Comparison of ENCODE assay signal across 8 cellular contexts in genomic region chr17:75181608-75182318, GRCh38. TPM values are rescaled to one million over a fixed set of nuclear protein-coding genes. Genes with fewer than 3 reads are reported as not detected.
DNase-seq lines count a peak whose midpoint lies in the region; ATAC-seq and TF ChIP-seq lines count a peak whose summit lies in the region.

No MANE protein-coding gene starts in this region.

- H3K27ac Mint-ChIP-seq in endothelial cell (ENCODE audit: unreplicated experiment) = peak overlapping the region; percentile 79
- peak overlapping the region; percentile 82 to 97 (median 90) for H3K27ac Mint-ChIP-seq in naive thymus-derived CD4-positive, alpha-beta T cell

- no peaks in the 10 kb centered on the region for H3K9me3 ChIP-seq in naive thymus-derived CD4-positive, alpha-beta T cell (ENCODE audit: control insufficient read depth in 2 of 3, low read length in 3 of 3)
- no peaks in the 10 kb centered on the region for H3K9me3 ChIP-seq in thoracic aorta

- H3K4me3 ChIP-seq in GM08714 (ENCODE audit: low read length) (peak overlapping the region; percentile 83), thoracic aorta (peak overlapping the region; percentile 97)
- peak overlapping the region; percentile 56 for H3K4me3 ChIP-seq in naive thymus-derived CD4-positive, alpha-beta T cell (ENCODE audit: low read length)

- intact Hi-C loops in naive thymus-derived CD4-positive, alpha-beta T cell (cut with micrococcal nuclease) = loop anchor here (1.0 to 10.0 kb wide), 12 partner anchors 9 to 437 kb away; partner anchors contain the start of genes NT5C (in 2 of the 2), ARMC7 (in 1 of the 2), ATP5PD (in 1 of the 2) and GGA3 (in 1 of the 2)

- CTCF ChIA-PET in naive thymus-derived CD4-positive, alpha-beta T cell (lab: Charles Lee) = interaction anchor here (0.7 to 1.8 kb wide), 4 partner anchors 10 to 68 kb away, joined by 3 to 4 read pairs (median 4); no protein-coding TSS in a partner anchor

- peaks cover 22 to 26% of the 10 kb centered on the region in 2 donors for H3K4me1 ChIP-seq in naive thymus-derived CD4-positive, alpha-beta T cell (ENCODE audit: control insufficient read depth in 2 of 2, insufficient read depth in 2 of 2, low read length in 2 of 2)
- peaks cover 10 to 26% of the 10 kb centered on the region in 2 donors for H3K4me1 ChIP-seq in thoracic aorta (ENCODE audit: control insufficient read depth in 1 of 2, low read depth in 2 of 2)

- H3K27me3 ChIP-seq in naive thymus-derived CD4-positive, alpha-beta T cell (ENCODE audit: control insufficient read depth in 2 of 2, insufficient read depth in 2 of 2, low read length in 2 of 2) = no peaks in the 10 kb centered on the region
- no peaks in the 10 kb centered on the region for H3K27me3 ChIP-seq in thoracic aorta (replicated peaks; ENCODE audit: insufficient read depth)

- H3K27ac ChIP-seq in naive thymus-derived CD4-positive, alpha-beta T cell (ENCODE audit: low read depth, low read length) = peak overlapping the region; percentile 94
- peak overlapping the region; percentile 97 to 98 for H3K27ac ChIP-seq in thoracic aorta

- TF ChIP-seq CTCF in endothelial cell (IDR thresholded peaks at IDR 0.05; ENCODE audit: unreplicated experiment) = no peak
- TF ChIP-seq CTCF in thoracic aorta (IDR thresholded peaks at IDR 0.05) = no peak

- H3K27me3 Mint-ChIP-seq in endothelial cell (ENCODE audit: unreplicated experiment) = peaks cover 14% of the 10 kb centered on the region
- H3K27me3 Mint-ChIP-seq in naive thymus-derived CD4-positive, alpha-beta T cell = no peaks in the 10 kb centered on the region

- H3K36me3 ChIP-seq in naive thymus-derived CD4-positive, alpha-beta T cell (ENCODE audit: control insufficient read depth in 2 of 3, insufficient read depth in 3 of 3, low read length in 3 of 3) = peaks cover 0 to 35% (median 2%) of the 10 kb centered on the region in 3 experiments
- peaks cover 7% of the 10 kb centered on the region for H3K36me3 ChIP-seq in thoracic aorta

- H3K4me1 Mint-ChIP-seq in endothelial cell (ENCODE audit: unreplicated experiment) = peaks cover 25% of the 10 kb centered on the region
- peaks cover 20 to 57% (median 39%) of the 10 kb centered on the region in 7 donors for H3K4me1 Mint-ChIP-seq in naive thymus-derived CD4-positive, alpha-beta T cell

- ATAC-seq in HG03460 (IDR thresholded peaks at IDR 0.05; ENCODE audit: unreplicated experiment) (peak; percentile 13), thoracic aorta (ENCODE audit: insufficient number of reproducible peaks, low FRiP score, low read depth) (no peak)
- no peak for ATAC-seq in naive thymus-derived CD4-positive, alpha-beta T cell

- POLR2A ChIA-PET in naive thymus-derived CD4-positive, alpha-beta T cell (lab: Charles Lee) = interaction anchor here (1.4 to 2.6 kb wide), 7 partner anchors 20 to 90 kb away, joined by 4 to 22 read pairs (median 6); partner anchors contain the start of genes GGA3, MIF4GD, MRPS7 and NUP85

- no peaks in the 10 kb centered on the region for H3K9me3 Mint-ChIP-seq in endothelial cell (ENCODE audit: unreplicated experiment)
- no peaks in the 10 kb centered on the region for H3K9me3 Mint-ChIP-seq in naive thymus-derived CD4-positive, alpha-beta T cell

- peak overlapping the region; percentile 97 for H3K4me3 Mint-ChIP-seq in endothelial cell (ENCODE audit: unreplicated experiment)
- H3K4me3 Mint-ChIP-seq in naive thymus-derived CD4-positive, alpha-beta T cell = peak overlapping the region; percentile 87 to 100 (median 92)

- H3K36me3 Mint-ChIP-seq in endothelial cell (ENCODE audit: low read depth, unreplicated experiment) = peaks cover 28% of the 10 kb centered on the region
- peaks cover 0 to 18% (median 0%) of the 10 kb centered on the region in 5 donors for H3K36me3 Mint-ChIP-seq in naive thymus-derived CD4-positive, alpha-beta T cell

- peak; percentile 29 to 42 for DNase-seq in activated CD4-positive, alpha-beta T cell treated with anti-CD3 and anti-CD28 coated beads for 4 hours
- DNase-seq in endothelial cell (ENCODE audit: low spot score) (no peak), thoracic aorta (ENCODE audit: low spot score) (no peak), SK-N-DZ (ENCODE audit: low spot score) (no peak), NCI-H1930 (lab: John Stamatoyannopoulos, UW) (no peak)
- DNase-seq in naive thymus-derived CD4-positive, alpha-beta T cell = peak in 7 of 9 donors; percentile 25 to 53 (median 42)

RNA-seq across cellular contexts. Expression of gene SUMO2, which starts 1.0 kb away (rescaled TPM):
- 657 TPM for total RNA-seq in endothelial cell (ENCODE audit: unreplicated experiment)
- total RNA-seq in naive thymus-derived CD4-positive, alpha-beta T cell = 100 to 1,000 TPM; 201 to 494 (median 247) TPM
- 100 to 1,000 TPM; 173 to 357 TPM for polyA plus RNA-seq in naive thymus-derived CD4-positive, alpha-beta T cell
- total RNA-seq in thoracic aorta = 10 to 100 TPM; 57.9 to 60.1 TPM
- polyA plus RNA-seq in SK-N-DZ (2014; cell fraction: cytosol; rRNA removed) = 234 and 270 TPM in 2 replicates
- 108 and 128 TPM in 2 replicates for polyA plus RNA-seq in SK-N-DZ (2014; cell fraction: nucleus; rRNA removed)

RNA-seq across cellular contexts. Expression of gene NUP85, which starts 23.7 kb away (rescaled TPM):
- 83.9 TPM for total RNA-seq in endothelial cell (ENCODE audit: unreplicated experiment)
- 100 to 1,000 TPM in 2 of 5 experiments, 10 to 100 TPM in 3; 96.3 to 143 (median 99.2) TPM for total RNA-seq in naive thymus-derived CD4-positive, alpha-beta T cell
- polyA plus RNA-seq in naive thymus-derived CD4-positive, alpha-beta T cell = 10 to 100 TPM; 21.0 to 57.3 TPM
- 10 to 100 TPM; 30.3 to 39.3 TPM for total RNA-seq in thoracic aorta
- 101 and 127 TPM in 2 replicates for polyA plus RNA-seq in SK-N-DZ (2014; cell fraction: cytosol; rRNA removed)
- 374 and 399 TPM in 2 replicates for polyA plus RNA-seq in SK-N-DZ (2014; cell fraction: nucleus; rRNA removed)

RNA-seq across cellular contexts. Expression of gene JPT1, which starts 27.5 kb away (rescaled TPM):
- total RNA-seq in endothelial cell (ENCODE audit: unreplicated experiment) = 115 TPM
- total RNA-seq in naive thymus-derived CD4-positive, alpha-beta T cell = 100 to 1,000 TPM in 1 of 5 experiments, 10 to 100 TPM in 4; 12.3 to 227 (median 29.3) TPM
- 10 to 100 TPM; 70.0 to 72.3 TPM for polyA plus RNA-seq in naive thymus-derived CD4-positive, alpha-beta T cell
- 10 to 100 TPM; 19.6 to 45.7 TPM for total RNA-seq in thoracic aorta
- 510 and 575 TPM in 2 replicates for polyA plus RNA-seq in SK-N-DZ (2014; cell fraction: cytosol; rRNA removed)
- polyA plus RNA-seq in SK-N-DZ (2014; cell fraction: nucleus; rRNA removed) = 348 and 374 TPM in 2 replicates

RNA-seq across cellular contexts. Expression of gene NT5C, which starts 50.2 kb away (rescaled TPM):
- 13.5 TPM for total RNA-seq in endothelial cell (ENCODE audit: unreplicated experiment)
- 10 to 100 TPM; 23.4 to 54.8 (median 37.5) TPM for total RNA-seq in naive thymus-derived CD4-positive, alpha-beta T cell
- 10 to 100 TPM; 31.1 to 33.1 TPM for polyA plus RNA-seq in naive thymus-derived CD4-positive, alpha-beta T cell
- total RNA-seq in thoracic aorta = 10 to 100 TPM; 57.9 to 80.0 TPM
- 134 and 151 TPM in 2 replicates for polyA plus RNA-seq in SK-N-DZ (2014; cell fraction: cytosol; rRNA removed)
- polyA plus RNA-seq in SK-N-DZ (2014; cell fraction: nucleus; rRNA removed) = 591 and 629 TPM in 2 replicates

Comparison
In these comparisons a context has a peak if more than half of its experiments do, and no peak if none do; other contexts are left out.
1. DNase-seq: peak in activated CD4-positive, alpha-beta T cell treated with anti-CD3 and anti-CD28 coated beads for 4 hours (2 of 2) and naive thymus-derived CD4-positive, alpha-beta T cell (7 of 9); none in endothelial cell (single experiment), thoracic aorta (single experiment), SK-N-DZ (single experiment) and NCI-H1930 (0 of 2).
2. Peak in every context shown above with its lines, with median percentiles within 50 percentile points of each other: H3K4me3 ChIP-seq.